In the genomic region with DNA sequence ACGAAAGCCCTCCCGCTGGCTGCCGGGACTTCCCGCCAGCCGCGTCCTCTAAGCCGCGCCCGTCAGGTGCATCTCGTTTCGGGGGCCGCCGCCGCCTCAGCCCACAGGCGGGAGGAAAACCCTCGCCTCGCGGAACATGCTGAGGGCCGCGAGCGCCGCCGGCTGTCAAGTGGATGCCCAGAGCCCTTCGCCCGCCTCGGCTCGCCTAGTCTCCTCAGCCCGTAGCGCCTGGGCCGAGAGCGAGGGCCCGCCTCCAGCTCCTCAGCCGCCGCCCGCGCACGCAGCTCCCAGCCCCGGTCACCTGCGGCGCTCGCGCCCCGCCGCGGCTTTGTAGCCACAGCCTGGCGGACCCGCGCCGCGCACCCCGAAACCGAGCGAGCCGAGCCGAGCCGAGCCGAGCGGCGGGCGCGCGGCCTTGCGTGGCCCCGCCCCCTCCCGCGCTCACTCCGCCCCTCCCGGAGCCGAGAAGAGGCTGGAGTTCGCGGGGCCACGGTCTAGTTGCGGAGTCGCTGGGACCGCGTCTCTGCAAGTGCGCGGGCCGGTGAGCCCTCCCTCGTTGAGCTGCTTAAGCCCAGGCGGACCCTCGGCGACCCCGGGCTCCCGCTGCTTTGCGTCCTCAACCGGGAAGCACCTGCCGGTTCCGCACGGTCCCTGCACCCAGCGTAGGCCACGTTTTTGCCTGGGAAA, we compare ENCODE assay signal across 1 cellular context.
TF ChIP-seq lines count a peak whose summit lies in the region.

A gene (minus strand): TSS at position 382 of the 687 bp plus-strand sequence. CDS start 450 bp downstream, outside the sequence.

TF ChIP-seq in HEK293, 187 proteins besides CTCF, POLR2A, EP300 and RAD21:
- TF ChIP-seq, protein P1, sequence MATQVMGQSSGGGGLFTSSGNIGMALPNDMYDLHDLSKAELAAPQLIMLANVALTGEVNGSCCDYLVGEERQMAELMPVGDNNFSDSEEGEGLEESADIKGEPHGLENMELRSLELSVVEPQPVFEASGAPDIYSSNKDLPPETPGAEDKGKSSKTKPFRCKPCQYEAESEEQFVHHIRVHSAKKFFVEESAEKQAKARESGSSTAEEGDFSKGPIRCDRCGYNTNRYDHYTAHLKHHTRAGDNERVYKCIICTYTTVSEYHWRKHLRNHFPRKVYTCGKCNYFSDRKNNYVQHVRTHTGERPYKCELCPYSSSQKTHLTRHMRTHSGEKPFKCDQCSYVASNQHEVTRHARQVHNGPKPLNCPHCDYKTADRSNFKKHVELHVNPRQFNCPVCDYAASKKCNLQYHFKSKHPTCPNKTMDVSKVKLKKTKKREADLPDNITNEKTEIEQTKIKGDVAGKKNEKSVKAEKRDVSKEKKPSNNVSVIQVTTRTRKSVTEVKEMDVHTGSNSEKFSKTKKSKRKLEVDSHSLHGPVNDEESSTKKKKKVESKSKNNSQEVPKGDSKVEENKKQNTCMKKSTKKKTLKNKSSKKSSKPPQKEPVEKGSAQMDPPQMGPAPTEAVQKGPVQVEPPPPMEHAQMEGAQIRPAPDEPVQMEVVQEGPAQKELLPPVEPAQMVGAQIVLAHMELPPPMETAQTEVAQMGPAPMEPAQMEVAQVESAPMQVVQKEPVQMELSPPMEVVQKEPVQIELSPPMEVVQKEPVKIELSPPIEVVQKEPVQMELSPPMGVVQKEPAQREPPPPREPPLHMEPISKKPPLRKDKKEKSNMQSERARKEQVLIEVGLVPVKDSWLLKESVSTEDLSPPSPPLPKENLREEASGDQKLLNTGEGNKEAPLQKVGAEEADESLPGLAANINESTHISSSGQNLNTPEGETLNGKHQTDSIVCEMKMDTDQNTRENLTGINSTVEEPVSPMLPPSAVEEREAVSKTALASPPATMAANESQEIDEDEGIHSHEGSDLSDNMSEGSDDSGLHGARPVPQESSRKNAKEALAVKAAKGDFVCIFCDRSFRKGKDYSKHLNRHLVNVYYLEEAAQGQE (tag by site-specific recombination; IDR thresholded peaks at IDR 0.05), result no peak
- peak; percentile 46 for TF ChIP-seq SP2 (tag by site-specific recombination; IDR thresholded peaks at IDR 0.05)
- no peak for TF ChIP-seq ZNF24 (tag by site-specific recombination; IDR thresholded peaks at IDR 0.05)
- TF ChIP-seq ZSCAN23 (tag by site-specific recombination; IDR thresholded peaks at IDR 0.05), result no peak
- TF ChIP-seq ZBTB8A (tag by site-specific recombination; IDR thresholded peaks at IDR 0.05), result peak; percentile 91
- TF ChIP-seq ZSCAN30 (tag by site-specific recombination; IDR thresholded peaks at IDR 0.05), result peak; percentile 32; the same call in 1 of the 2 replicates
- no peak for TF ChIP-seq SETDB1 (IDR thresholded peaks at IDR 0.05; ENCODE audit: insufficient read length, low read length)
- TF ChIP-seq, protein P2, sequence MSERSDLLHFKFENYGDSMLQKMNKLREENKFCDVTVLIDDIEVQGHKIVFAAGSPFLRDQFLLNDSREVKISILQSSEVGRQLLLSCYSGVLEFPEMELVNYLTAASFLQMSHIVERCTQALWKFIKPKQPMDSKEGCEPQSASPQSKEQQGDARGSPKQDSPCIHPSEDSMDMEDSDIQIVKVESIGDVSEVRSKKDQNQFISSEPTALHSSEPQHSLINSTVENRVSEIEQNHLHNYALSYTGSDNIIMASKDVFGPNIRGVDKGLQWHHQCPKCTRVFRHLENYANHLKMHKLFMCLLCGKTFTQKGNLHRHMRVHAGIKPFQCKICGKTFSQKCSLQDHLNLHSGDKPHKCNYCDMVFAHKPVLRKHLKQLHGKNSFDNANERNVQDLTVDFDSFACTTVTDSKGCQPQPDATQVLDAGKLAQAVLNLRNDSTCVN (tag by site-specific recombination; optimal IDR thresholded peaks at IDR 0.05), result peak; percentile 73
- 0 out of 2 replicates have a peak, but pooled peaks have one; percentile 22 for TF ChIP-seq ZNF2 (tag by site-specific recombination; IDR thresholded peaks at IDR 0.05)
- peak; percentile 75 for TF ChIP-seq ZNF335 (tag by site-specific recombination; conservative IDR thresholded peaks at IDR 0.05)
- TF ChIP-seq EGR2 (tag by site-specific recombination; IDR thresholded peaks at IDR 0.05; ENCODE audit: low read depth), result 0 out of 2 replicates have a peak, but pooled peaks have one; percentile 13
- TF ChIP-seq, protein P3, sequence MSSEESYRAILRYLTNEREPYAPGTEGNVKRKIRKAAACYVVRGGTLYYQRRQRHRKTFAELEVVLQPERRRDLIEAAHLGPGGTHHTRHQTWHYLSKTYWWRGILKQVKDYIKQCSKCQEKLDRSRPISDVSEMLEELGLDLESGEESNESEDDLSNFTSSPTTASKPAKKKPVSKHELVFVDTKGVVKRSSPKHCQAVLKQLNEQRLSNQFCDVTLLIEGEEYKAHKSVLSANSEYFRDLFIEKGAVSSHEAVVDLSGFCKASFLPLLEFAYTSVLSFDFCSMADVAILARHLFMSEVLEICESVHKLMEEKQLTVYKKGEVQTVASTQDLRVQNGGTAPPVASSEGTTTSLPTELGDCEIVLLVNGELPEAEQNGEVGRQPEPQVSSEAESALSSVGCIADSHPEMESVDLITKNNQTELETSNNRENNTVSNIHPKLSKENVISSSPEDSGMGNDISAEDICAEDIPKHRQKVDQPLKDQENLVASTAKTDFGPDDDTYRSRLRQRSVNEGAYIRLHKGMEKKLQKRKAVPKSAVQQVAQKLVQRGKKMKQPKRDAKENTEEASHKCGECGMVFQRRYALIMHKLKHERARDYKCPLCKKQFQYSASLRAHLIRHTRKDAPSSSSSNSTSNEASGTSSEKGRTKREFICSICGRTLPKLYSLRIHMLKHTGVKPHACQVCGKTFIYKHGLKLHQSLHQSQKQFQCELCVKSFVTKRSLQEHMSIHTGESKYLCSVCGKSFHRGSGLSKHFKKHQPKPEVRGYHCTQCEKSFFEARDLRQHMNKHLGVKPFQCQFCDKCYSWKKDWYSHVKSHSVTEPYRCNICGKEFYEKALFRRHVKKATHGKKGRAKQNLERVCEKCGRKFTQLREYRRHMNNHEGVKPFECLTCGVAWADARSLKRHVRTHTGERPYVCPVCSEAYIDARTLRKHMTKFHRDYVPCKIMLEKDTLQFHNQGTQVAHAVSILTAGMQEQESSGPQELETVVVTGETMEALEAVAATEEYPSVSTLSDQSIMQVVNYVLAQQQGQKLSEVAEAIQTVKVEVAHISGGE (tag by site-specific recombination; conservative IDR thresholded peaks at IDR 0.05; ENCODE audit: low read depth), result peak; percentile 45; the same call in 1 of the 2 replicates
- peak; percentile 14; the same call in 1 of the 2 replicates for TF ChIP-seq ZIC2 (tag by site-specific recombination; IDR thresholded peaks at IDR 0.05)
- peak; percentile 65 for TF ChIP-seq ZFHX2 (tag by site-specific recombination; conservative IDR thresholded peaks at IDR 0.05)
- TF ChIP-seq ZNF76 (tag by site-specific recombination; IDR thresholded peaks at IDR 0.05; ENCODE audit: borderline replicate concordance, low read depth), result peak; percentile 50; the same call in 1 of the 2 replicates
- TF ChIP-seq ZNF302 (tag by site-specific recombination; IDR thresholded peaks at IDR 0.05; ENCODE audit: low read depth), result no peak
- TF ChIP-seq, protein P4, sequence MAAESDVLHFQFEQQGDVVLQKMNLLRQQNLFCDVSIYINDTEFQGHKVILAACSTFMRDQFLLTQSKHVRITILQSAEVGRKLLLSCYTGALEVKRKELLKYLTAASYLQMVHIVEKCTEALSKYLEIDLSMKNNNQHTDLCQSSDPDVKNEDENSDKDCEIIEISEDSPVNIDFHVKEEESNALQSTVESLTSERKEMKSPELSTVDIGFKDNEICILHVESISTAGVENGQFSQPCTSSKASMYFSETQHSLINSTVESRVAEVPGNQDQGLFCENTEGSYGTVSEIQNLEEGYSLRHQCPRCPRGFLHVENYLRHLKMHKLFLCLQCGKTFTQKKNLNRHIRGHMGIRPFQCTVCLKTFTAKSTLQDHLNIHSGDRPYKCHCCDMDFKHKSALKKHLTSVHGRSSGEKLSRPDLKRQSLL (tag by site-specific recombination; IDR thresholded peaks at IDR 0.05), result 0 out of 2 replicates have a peak, but pooled peaks have one; percentile 12
- TF ChIP-seq KLF9 (tag by site-specific recombination; IDR thresholded peaks at IDR 0.05; ENCODE audit: low read depth), result no peak
- TF ChIP-seq ZNF175 (tag by site-specific recombination; IDR thresholded peaks at IDR 0.05), result no peak
